ENCODE assay signal across 25 cellular contexts in the genomic region with DNA sequence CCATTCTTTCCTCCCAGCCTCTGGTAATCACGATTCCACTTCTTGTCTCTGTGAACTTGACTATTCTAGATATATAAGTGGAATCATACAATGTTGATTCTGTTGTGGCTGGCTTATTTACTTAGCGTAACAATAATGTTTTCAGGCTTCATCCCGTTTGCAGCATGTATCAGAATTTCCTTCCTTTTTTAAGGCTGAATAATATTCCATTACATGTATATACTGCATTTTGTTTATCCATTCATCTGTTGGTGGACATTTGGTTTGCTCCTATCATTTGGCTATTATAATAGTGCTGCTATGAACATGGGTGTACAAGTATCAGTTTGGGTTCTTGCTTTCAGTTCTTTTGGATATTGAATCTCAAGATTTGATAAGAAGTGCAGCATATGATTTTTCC.
"Had no signal": no experiment of that assay in that cellular context is flagged by ENCODE, and none has a peak within 500 bp of the region (broad histone marks: within the 10 kb centered on the region; RNA-seq: fewer than 3 reads in every experiment).

No MANE protein-coding gene starts in this region.

- H3K9me3 ChIP-seq: gastrocnemius medialis had no signal

- FAIRE-seq: colon, endometrium, islet of Langerhans, kidney had no signal

- H3K27me3 Mint-ChIP-seq: memory B cell had no signal

- ATAC-seq: gastrocnemius medialis, heart right ventricle, left colon, left lung, left ventricle myocardium superior, lower lobe of right lung had no signal

- H3K4me1 ChIP-seq: gastrocnemius medialis, heart right ventricle, left lung, lower lobe of right lung had no signal

- DNase-seq: dermis blood vessel endothelial cell; dorsolateral prefrontal cortex; effector CD4-positive, alpha-beta T cell; effector memory CD4-positive, alpha-beta T cell; erythroblast; esophagus squamous epithelium; foreskin melanocyte; gastrocnemius medialis; glutamatergic neuron; head of caudate nucleus; heart right ventricle; hippocampal formation; kidney; kidney glomerular epithelial cell; left colon; left lung; left ventricle myocardium superior; lower lobe of right lung; mesendoderm; midbrain had no signal

- H3K27ac Mint-ChIP-seq: memory B cell had no signal

- H3K4me3 Mint-ChIP-seq: memory B cell had no signal

- H3K4me3 ChIP-seq: coronary artery, dorsolateral prefrontal cortex, esophagus squamous epithelium, gastrocnemius medialis, heart right ventricle, left lung, lower lobe of right lung had no signal

- H3K36me3 ChIP-seq: esophagus squamous epithelium, gastrocnemius medialis, heart right ventricle, left lung, lower lobe of right lung had no signal

- H3K27ac ChIP-seq: coronary artery, dorsolateral prefrontal cortex, esophagus squamous epithelium, gastrocnemius medialis, heart right ventricle, left lung, lower lobe of right lung had no signal

- H3K27me3 ChIP-seq: dorsolateral prefrontal cortex, gastrocnemius medialis, heart right ventricle, left lung had no signal
